22 cellular contexts compared by ENCODE assay signal in the genomic region with DNA sequence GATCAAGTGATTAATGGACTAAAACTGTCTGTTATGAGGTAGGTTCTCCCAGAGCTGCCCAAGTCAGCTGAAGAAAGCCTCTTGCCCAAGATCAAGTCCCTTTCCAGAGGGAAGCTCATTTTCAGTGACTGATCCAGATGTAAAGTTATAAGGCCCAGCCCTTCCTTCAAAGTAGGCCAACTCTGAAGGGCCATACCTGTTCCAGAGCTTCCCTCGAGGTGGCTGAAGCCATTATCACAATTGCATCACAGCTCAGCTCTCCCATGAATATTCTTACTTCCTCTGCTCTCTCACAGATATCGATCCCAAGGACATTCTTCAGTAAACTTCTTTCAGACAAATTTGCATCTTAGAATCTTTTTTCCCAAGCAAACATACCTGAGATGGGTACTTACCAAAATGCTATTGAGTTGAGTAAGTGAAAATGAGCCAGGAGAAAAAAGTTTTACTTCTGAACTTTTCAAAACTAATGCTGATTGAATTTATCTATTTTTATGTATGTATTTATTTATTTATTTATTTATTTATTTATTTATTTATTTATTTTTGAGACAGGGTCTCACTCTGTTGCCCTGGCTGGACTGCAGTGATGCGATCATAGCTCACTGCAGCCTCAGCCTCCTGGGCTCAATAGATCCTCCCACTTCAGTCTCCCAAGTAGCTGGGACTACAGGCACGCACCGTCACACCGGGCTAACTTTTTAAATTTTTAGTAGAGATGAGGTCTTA.
"Had no signal": no experiment of that assay in that cellular context is flagged by ENCODE, and none has a peak within 500 bp of the region (broad histone marks: within the 10 kb centered on the region; RNA-seq: fewer than 3 reads in every experiment).

No MANE protein-coding gene starts in this region.

- H3K4me1 ChIP-seq: SJSA1 had no signal

- H3K9me3 ChIP-seq: MG63, SJSA1 had no signal

- H3K4me3 ChIP-seq: MG63, SJSA1, SK-N-MC had no signal

- H3K27ac ChIP-seq: SJSA1, SK-N-MC had no signal

- H3K27me3 ChIP-seq: MG63 had no signal

- DNase-seq: Karpas-422, KG1, MG63, NCI-H1092, NCI-H1105 treated with DMSO at 0.1 percent for 48 hours, NCI-H1417 treated with DMSO at 0.1 percent for 48 hours, NCI-H146, NCI-H1694 treated with DMSO at 0.1 percent for 48 hours, NCI-H1930, NCI-H2081, NCI-H2171, NCI-H226, NCI-H446, NCI-H510A, NCI-H524 treated with DMSO at 0.1 percent for 48 hours, NCI-H69, NCI-H774, Right ventricle myocardium superior, RPMI8226, SIG-M5 had no signal

- H3K36me3 ChIP-seq: MG63, SJSA1 had no signal
